ENCODE assay signal across 6 cellular contexts in the genomic region with DNA sequence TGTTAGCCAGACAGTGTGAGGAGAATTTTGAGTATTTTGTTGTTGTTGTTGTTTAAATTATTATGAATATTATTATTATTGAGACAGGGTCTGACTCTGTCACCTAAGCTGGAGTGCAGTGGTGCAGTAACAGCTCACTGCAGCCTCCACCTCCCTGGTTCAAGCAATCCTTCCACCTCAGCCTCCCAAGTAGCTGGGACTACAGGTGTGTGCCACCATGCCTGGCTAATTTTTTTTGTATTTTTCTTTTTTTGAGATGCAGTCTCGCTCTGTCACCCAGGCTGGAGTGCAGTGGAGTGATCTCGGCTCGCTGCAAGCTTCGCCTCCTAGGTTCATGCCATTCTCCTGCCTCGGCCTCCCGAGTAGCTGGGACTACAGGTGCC. TPM values are rescaled to one million over a fixed set of nuclear protein-coding genes. Genes with fewer than 3 reads are reported as not detected.
"Had no signal": no experiment of that assay in that cellular context is flagged by ENCODE, and none has a peak within 500 bp of the region (broad histone marks: within the 10 kb centered on the region; RNA-seq: fewer than 3 reads in every experiment).

No MANE protein-coding gene starts in this region.

RNA-seq across cellular contexts. Expression of gene COX4I2, which starts 14.6 kb away (rescaled TPM):
- total RNA-seq: GM23248, H4, HFFc6, HT1080, IMR-90, K562 had no signal
- polyA plus RNA-seq: GM23248, IMR-90, K562 had no signal
